Comparison of ENCODE assay signal across 8 cellular contexts in the genomic region with DNA sequence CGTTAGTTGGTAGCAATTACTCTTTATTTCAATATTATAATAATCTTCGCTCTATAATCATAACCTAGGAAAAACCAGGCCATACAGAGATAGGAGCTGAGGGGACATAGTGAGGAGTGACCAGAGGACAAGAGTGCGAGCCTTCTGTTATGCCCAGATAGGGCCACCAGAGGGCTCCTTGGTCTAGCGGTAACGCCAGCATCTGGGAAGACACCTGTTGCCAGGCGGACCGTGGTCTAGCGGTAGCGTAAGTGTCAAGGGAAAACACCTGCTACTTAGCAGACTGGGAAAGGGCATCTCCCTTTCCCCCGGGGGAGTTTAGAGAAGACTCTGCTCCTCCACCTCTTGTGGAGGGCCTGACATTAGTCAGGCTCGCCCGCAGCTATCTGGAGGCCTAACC.
DNase-seq lines count a peak whose midpoint lies in the region; ATAC-seq and TF ChIP-seq lines count a peak whose summit lies in the region.
"Not testable (repeated sequence)": the region's sequence is repeated elsewhere in the genome, so short reads cannot be mapped to it uniquely, and the experiment has no call there.

No MANE protein-coding gene starts in this region.

- intact Hi-C loops in Panc1 (cut with micrococcal nuclease; ENCODE audit: unreplicated experiment), result not testable (repeated sequence)
- intact Hi-C loops in psoas muscle (cut with DNase I), result loop anchor here (10.0 kb wide), 2 partner anchors 110 to 120 kb away; no protein-coding TSS in a partner anchor

- H3K4me3 ChIP-seq in Panc1 (ENCODE audit: low read depth in 2 of 2, low read length in 2 of 2); astrocyte of the cerebellum (ENCODE audit: low read depth, low read length); psoas muscle: not testable (repeated sequence)

- peak; percentile 23 for TF ChIP-seq CTCF in GM13976 (IDR thresholded peaks at IDR 0.05; ENCODE audit: borderline replicate concordance, control extremely low read depth, extremely low read depth, insufficient read depth, missing control alignments)
- TF ChIP-seq CTCF in Panc1 (IDR thresholded peaks at IDR 0.05), result peak; percentile 44
- peak; percentile 9 for TF ChIP-seq CTCF in astrocyte of the cerebellum (IDR thresholded peaks at IDR 0.05; ENCODE audit: low read depth, low read length, missing control alignments)
- TF ChIP-seq CTCF in foreskin keratinocyte (conservative IDR thresholded peaks at IDR 0.05), result peak; percentile 34
- peak; percentile 32 for TF ChIP-seq CTCF in psoas muscle (IDR thresholded peaks at IDR 0.05)

- not testable (repeated sequence) for H3K27ac ChIP-seq in Panc1 (ENCODE audit: low read length); foreskin keratinocyte; psoas muscle

- CTCF ChIA-PET in Panc1 (lab: Charles Lee), result not testable (repeated sequence)

- in situ Hi-C loops in ACHN (cut with HindIII; ENCODE audit: low pct_ligation_motif_present, low pct_unique_long_range_greater_than_20kb, low sequenced_read_pairs); GM13976 (cut with MboI; ENCODE audit: low sequenced_read_pairs, unreplicated experiment); Panc1 (cut with HindIII; ENCODE audit: low pct_unique_long_range_greater_than_20kb, low sequenced_read_pairs); astrocyte of the cerebellum (cut with HindIII; ENCODE audit: low sequenced_read_pairs): not testable (repeated sequence)

- H3K36me3 ChIP-seq in Panc1 (ENCODE audit: control insufficient read depth, insufficient read depth, low read length); psoas muscle (ENCODE audit: insufficient read depth in 1 of 2, low read depth in 1 of 2): not testable (repeated sequence)

- WGBS in psoas muscle, 3 donors, result 61 to 71% (median 65%) methylated on average over 12 of the region's 12 CpGs

- BruUV-seq in Panc1 (replicated peaks; lab: Mats Ljungman, UMichigan), result not testable (repeated sequence)

- DNase-seq in ACHN, result peak; percentile 1
- not testable (repeated sequence) for DNase-seq in GM13976 (ENCODE audit: low spot score); Panc1 (ENCODE audit: low read depth, low spot score); astrocyte of the cerebellum (ENCODE audit: low read depth); foreskin keratinocyte; psoas muscle
- DNase-seq in NCI-H1436 (lab: John Stamatoyannopoulos, UW), result peak; percentile 9
- DNase-seq in left kidney (ENCODE audit: low read depth, low spot score), result peak; percentile 10

- POLR2A ChIA-PET in Panc1 (lab: Charles Lee), result not testable (repeated sequence)

- not testable (repeated sequence) for H3K4me1 ChIP-seq in Panc1 (ENCODE audit: control insufficient read depth, insufficient read depth, low read length); foreskin keratinocyte; psoas muscle

- H3K27me3 ChIP-seq in Panc1 (ENCODE audit: control insufficient read depth, insufficient read depth, low read length); foreskin keratinocyte; psoas muscle (ENCODE audit: insufficient read depth in 3 of 3, low read length in 2 of 3): not testable (repeated sequence)

- H3K9me3 ChIP-seq in Panc1 (ENCODE audit: control insufficient read depth, insufficient read depth, low read depth, low read length); psoas muscle: not testable (repeated sequence)

- not testable (repeated sequence) for ATAC-seq in Panc1, foreskin keratinocyte, psoas muscle
